In genomic region chr6:21847712-21848111, GRCh38 we compare ENCODE assay signal across 1 cellular context.
TF ChIP-seq lines count a peak whose summit lies in the region.

No MANE protein-coding gene starts in this region.

TF ChIP-seq in WTC11, 78 proteins besides CTCF, POLR2A, EP300 and RAD21 (continued from another document):
- TF ChIP-seq, protein P1, sequence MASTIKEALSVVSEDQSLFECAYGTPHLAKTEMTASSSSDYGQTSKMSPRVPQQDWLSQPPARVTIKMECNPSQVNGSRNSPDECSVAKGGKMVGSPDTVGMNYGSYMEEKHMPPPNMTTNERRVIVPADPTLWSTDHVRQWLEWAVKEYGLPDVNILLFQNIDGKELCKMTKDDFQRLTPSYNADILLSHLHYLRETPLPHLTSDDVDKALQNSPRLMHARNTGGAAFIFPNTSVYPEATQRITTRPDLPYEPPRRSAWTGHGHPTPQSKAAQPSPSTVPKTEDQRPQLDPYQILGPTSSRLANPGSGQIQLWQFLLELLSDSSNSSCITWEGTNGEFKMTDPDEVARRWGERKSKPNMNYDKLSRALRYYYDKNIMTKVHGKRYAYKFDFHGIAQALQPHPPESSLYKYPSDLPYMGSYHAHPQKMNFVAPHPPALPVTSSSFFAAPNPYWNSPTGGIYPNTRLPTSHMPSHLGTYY (CRISPR knock-in tag; IDR thresholded peaks at IDR 0.05): no peak
- TF ChIP-seq MYBL2 (CRISPR knock-in tag; IDR thresholded peaks at IDR 0.05): no peak
- TF ChIP-seq NFATC4 (CRISPR knock-in tag; IDR thresholded peaks at IDR 0.05): no peak
- TF ChIP-seq CREB1 (CRISPR knock-in tag; IDR thresholded peaks at IDR 0.05): no peak
